17 cellular contexts compared by ENCODE assay signal in the genomic region with DNA sequence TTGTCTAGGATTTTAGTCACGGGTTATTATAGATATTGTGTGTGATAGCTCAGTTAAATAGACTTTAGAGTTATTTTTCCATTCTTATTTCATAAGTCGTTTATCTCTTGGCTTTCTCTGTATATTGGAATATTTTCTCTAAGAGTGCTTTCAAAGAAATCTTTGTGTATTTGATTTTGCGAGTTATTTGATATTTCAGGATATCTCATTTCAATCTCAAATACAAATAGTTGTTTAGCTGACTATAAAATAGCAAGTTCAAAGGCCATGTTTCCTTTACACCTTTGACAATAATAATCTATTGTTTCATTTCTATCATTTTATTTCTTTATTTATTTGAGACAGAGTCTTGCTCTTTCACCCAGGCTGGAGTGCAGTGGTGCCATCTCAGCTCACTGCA. TPM values are rescaled to one million over a fixed set of nuclear protein-coding genes. Genes with fewer than 3 reads are reported as not detected.
DNase-seq lines count a peak whose midpoint lies in the region; ATAC-seq and TF ChIP-seq lines count a peak whose summit lies in the region.
"Had no signal": no experiment of that assay in that cellular context is flagged by ENCODE, and none has a peak within 500 bp of the region (broad histone marks: within the 10 kb centered on the region; RNA-seq: fewer than 3 reads in every experiment).

No MANE protein-coding gene starts in this region.

- H3K4me1 Mint-ChIP-seq in stimulated activated naive CD8-positive, alpha-beta T cell treated with anti-CD3 and anti-CD28 coated beads, Interleukin-15, amount 100 ng/mL, for 72 hours = no peaks in the 10 kb centered on the region
- H3K4me1 Mint-ChIP-seq: B cell had no signal

- ATAC-seq in stimulated activated naive CD8-positive, alpha-beta T cell treated with anti-CD3 and anti-CD28 coated beads, Interleukin-15, amount 100 ng/mL, for 72 hours = no peak
- ATAC-seq in stimulated activated naive CD8-positive, alpha-beta T cell treated with anti-CD3 and anti-CD28 coated beads, Interleukin-15, Interleukin-2, amounts not matched to agents 100 U/mL and 50 U/mL, for 24 hours = no peak
- ATAC-seq: CD8-positive, alpha-beta T cell had no signal

- H3K4me2 ChIP-seq in osteoblast (ENCODE audit: insufficient read depth, low read length) (no peak overlapping the region), PC-9 (no peak overlapping the region)
- H3K4me2 ChIP-seq: BLaER1 had no signal

- H3K9me2 ChIP-seq in PC-9 (ENCODE audit: insufficient read depth) = no peaks in the 10 kb centered on the region

- no peak for DNase-seq in stimulated activated naive CD8-positive, alpha-beta T cell treated with anti-CD3 and anti-CD28 coated beads, Interleukin-15, amount 100 ng/mL, for 72 hours
- DNase-seq in stimulated activated naive CD8-positive, alpha-beta T cell treated with anti-CD3 and anti-CD28 coated beads, Interleukin-15, Interleukin-2, amounts not matched to agents 100 U/mL and 50 U/mL, for 24 hours = no peak
- DNase-seq in LNCaP clone FGC (ENCODE audit: low read depth) (peak; percentile 22), osteoblast (ENCODE audit: insufficient read length, low spot score, missing footprints) (peak; percentile 5), PC-9 (no peak)
- no peak for DNase-seq in stimulated activated naive CD4-positive, alpha-beta T cell treated with Interleukin-2 at 50 U/mL for 16 hours (lab: John Stamatoyannopoulos, UW)
- DNase-seq: CD4-positive, CD25-positive, alpha-beta regulatory T cell; CD8-positive, alpha-beta T cell; DMS53; DMS79 treated with DMSO at 0.1 percent for 48 hours; GOT3; HFFc6 had no signal

- H3K27me3 ChIP-seq in osteoblast (ENCODE audit: insufficient read depth, low read length) (no peaks in the 10 kb centered on the region), PC-9 (ENCODE audit: insufficient read depth, low read depth) (no peaks in the 10 kb centered on the region)
- H3K27me3 ChIP-seq: BLaER1 had no signal

- H3K27ac ChIP-seq in osteoblast (ENCODE audit: low read depth, low read length) (no peak overlapping the region), PC-9 (no peak overlapping the region)
- H3K27ac ChIP-seq: 22Rv1, BLaER1, C4-2B had no signal

- H4K20me1 ChIP-seq in osteoblast (ENCODE audit: insufficient read depth, low read length) (no peaks in the 10 kb centered on the region), PC-9 (ENCODE audit: insufficient read depth) (no peaks in the 10 kb centered on the region)
- H4K20me1 ChIP-seq: BLaER1 had no signal

- H2AFZ ChIP-seq in osteoblast (ENCODE audit: low read length) (no peak overlapping the region), PC-9 (no peak overlapping the region)

- H3K9me3 ChIP-seq in osteoblast (ENCODE audit: low read depth, low read length) (no peaks in the 10 kb centered on the region), PC-9 (ENCODE audit: insufficient read depth, low read depth) (no peaks in the 10 kb centered on the region)
- H3K9me3 ChIP-seq: BLaER1, HAP-1 had no signal

- no peaks in the 10 kb centered on the region for H3K27me3 Mint-ChIP-seq in stimulated activated naive CD8-positive, alpha-beta T cell treated with anti-CD3 and anti-CD28 coated beads, Interleukin-15, amount 100 ng/mL, for 72 hours
- H3K27me3 Mint-ChIP-seq: B cell; CD4-positive, CD25-positive, alpha-beta regulatory T cell had no signal

- H3K9me3 Mint-ChIP-seq in stimulated activated naive CD8-positive, alpha-beta T cell treated with anti-CD3 and anti-CD28 coated beads, Interleukin-15, amount 100 ng/mL, for 72 hours = no peaks in the 10 kb centered on the region
- H3K9me3 Mint-ChIP-seq: CD4-positive, CD25-positive, alpha-beta regulatory T cell; CD8-positive, alpha-beta T cell; HFFc6 had no signal

- CTCF ChIA-PET in PC-9 (lab: Charles Lee) = no interaction called here

- H3K4me1 ChIP-seq in osteoblast (ENCODE audit: insufficient read depth, low read length) (no peaks in the 10 kb centered on the region), PC-9 (replicated peaks; ENCODE audit: insufficient read depth) (peaks cover 3% of the 10 kb centered on the region)

- H3K4me3 ChIP-seq in LNCaP clone FGC (ENCODE audit: low read depth, low read length) = no peak overlapping the region
- no peak overlapping the region for H3K4me3 ChIP-seq in osteoblast (ENCODE audit: insufficient read depth, low read length)
- no peak overlapping the region for H3K4me3 ChIP-seq in PC-9
- H3K4me3 ChIP-seq: BLaER1, HAP-1 had no signal

- no peaks in the 10 kb centered on the region for H3F3A ChIP-seq in PC-9 (ENCODE audit: insufficient read depth, low read depth)

- POLR2A ChIA-PET in PC-9 (lab: Charles Lee; ENCODE audit: unreplicated experiment) = no interaction called here

- H3K36me3 ChIP-seq in osteoblast (ENCODE audit: insufficient read depth, low read length) (no peaks in the 10 kb centered on the region), PC-9 (ENCODE audit: low read depth) (no peaks in the 10 kb centered on the region)
- H3K36me3 ChIP-seq: BLaER1, HAP-1 had no signal

- no peak for TF ChIP-seq CTCF in LNCaP clone FGC (IDR thresholded peaks at IDR 0.05; ENCODE audit: control insufficient read depth, extremely low read depth, insufficient read depth)
- no peak for TF ChIP-seq CTCF in osteoblast (IDR thresholded peaks at IDR 0.05; ENCODE audit: extremely low read depth, low read depth, low read length)
- TF ChIP-seq CTCF in PC-9 (conservative IDR thresholded peaks at IDR 0.05) = no peak

- H3K27ac Mint-ChIP-seq in stimulated activated naive CD8-positive, alpha-beta T cell treated with anti-CD3 and anti-CD28 coated beads, Interleukin-15, amount 100 ng/mL, for 72 hours = peak overlapping the region; percentile 19 to 77
- H3K27ac Mint-ChIP-seq: B cell; CD4-positive, CD25-positive, alpha-beta regulatory T cell; CD8-positive, alpha-beta T cell; HFFc6 had no signal

- BruUV-seq in PC-9 (replicated peaks; lab: Mats Ljungman, UMichigan) = no TSS peak

- H3K79me2 ChIP-seq in osteoblast (ENCODE audit: insufficient read depth, low read length) (no peaks in the 10 kb centered on the region), PC-9 (ENCODE audit: low read depth) (no peaks in the 10 kb centered on the region)

- no peak overlapping the region for H3K4me3 Mint-ChIP-seq in stimulated activated naive CD8-positive, alpha-beta T cell treated with anti-CD3 and anti-CD28 coated beads, Interleukin-15, amount 100 ng/mL, for 72 hours
- H3K4me3 Mint-ChIP-seq: B cell; CD4-positive, CD25-positive, alpha-beta regulatory T cell; CD8-positive, alpha-beta T cell; HFFc6 had no signal

- intact Hi-C loops in PC-9 (cut with micrococcal nuclease; ENCODE audit: unreplicated experiment) = no loop called here

RNA-seq across cellular contexts. Expression of gene STK31, which starts 55.9 kb away (rescaled TPM):
- total RNA-seq in osteoblast (under 0.01 TPM in 1 of 2 replicates, not detected in the other), PC-9 (2021) (0.48 and 0.57 TPM in 2 replicates)
- total RNA-seq: HFFc6 had no signal

Comparison
In these comparisons a context has a peak if more than half of its experiments do, and no peak if none do; other contexts are left out.
1. DNase-seq: peak in LNCaP clone FGC (single experiment) and osteoblast (single experiment); none in stimulated activated naive CD8-positive, alpha-beta T cell treated with anti-CD3 and anti-CD28 coated beads, Interleukin-15, amount 100 ng/mL, for 72 hours (0 of 2), stimulated activated naive CD8-positive, alpha-beta T cell treated with anti-CD3 and anti-CD28 coated beads, Interleukin-15, Interleukin-2, amounts not matched to agents 100 U/mL and 50 U/mL, for 24 hours (single experiment), PC-9 (0 of 2) and stimulated activated naive CD4-positive, alpha-beta T cell treated with Interleukin-2 at 50 U/mL for 16 hours (single experiment).